ENCODE assay signal across 1 cellular context in genomic region chr13:40770934-40771618, GRCh38.
TF ChIP-seq lines count a peak whose summit lies in the region.

Gene MRPS31 (minus strand): TSS chr13:40771190. CDS start chr13:40771136, 54 bp downstream.

TF ChIP-seq in HepG2, 621 proteins besides CTCF, POLR2A, EP300 and RAD21 (continued from another document and continues in another):
- TF ChIP-seq SYNCRIP (IDR thresholded peaks at IDR 0.05; ENCODE audit: insufficient read depth, low read depth, low read length) (no peak), ZNF207 (IDR thresholded peaks at IDR 0.05; ENCODE audit: borderline replicate concordance) (no peak), JDP2 (CRISPR knock-in tag; IDR thresholded peaks at IDR 0.05; ENCODE audit: borderline replicate concordance) (no peak), ESRRA (CRISPR knock-in tag; IDR thresholded peaks at IDR 0.05; ENCODE audit: low read depth) (peak; percentile 75; the same call in 1 of the 2 replicates), ZNF614 (CRISPR knock-in tag; IDR thresholded peaks at IDR 0.05; ENCODE audit: borderline replicate concordance) (peak; percentile 97), MTERF4 (CRISPR knock-in tag; IDR thresholded peaks at IDR 0.05) (no peak), SNAI1 (CRISPR knock-in tag; IDR thresholded peaks at IDR 0.05; ENCODE audit: borderline replicate concordance) (0 out of 2 replicates have a peak, but pooled peaks have one; percentile 52), NBN (conservative IDR thresholded peaks at IDR 0.05) (no peak), SETDB1 (CRISPR knock-in tag; IDR thresholded peaks at IDR 0.05; ENCODE audit: borderline replicate concordance) (no peak), KLF6 (CRISPR knock-in tag; IDR thresholded peaks at IDR 0.05) (peak; percentile 94), NAIF1 (CRISPR knock-in tag; IDR thresholded peaks at IDR 0.05; ENCODE audit: borderline replicate concordance) (0 out of 2 replicates have a peak, but pooled peaks have one; percentile 78), JUNB (CRISPR knock-in tag; IDR thresholded peaks at IDR 0.05; ENCODE audit: borderline replicate concordance) (no peak), FOXK2 (IDR thresholded peaks at IDR 0.05) (peak; percentile 68), TAF1 (CRISPR knock-in tag; IDR thresholded peaks at IDR 0.05) (peak; percentile 90), ZNF547 (CRISPR knock-in tag; IDR thresholded peaks at IDR 0.05) (no peak; the same call in 1 of the 2 replicates), ZNF7 (CRISPR knock-in tag; IDR thresholded peaks at IDR 0.05) (peak; percentile 14; the same call in 1 of the 2 replicates), ETS1 (CRISPR knock-in tag; IDR thresholded peaks at IDR 0.05) (0 out of 2 replicates have a peak, but pooled peaks have one; percentile 71), ZBTB4 (CRISPR knock-in tag; IDR thresholded peaks at IDR 0.05; ENCODE audit: borderline replicate concordance) (peak; percentile 81; the same call in 1 of the 2 replicates), CREB3 (CRISPR knock-in tag; IDR thresholded peaks at IDR 0.05) (no peak), GMEB2 (CRISPR knock-in tag; IDR thresholded peaks at IDR 0.05; ENCODE audit: low read depth) (0 out of 2 replicates have a peak, but pooled peaks have one; percentile 30), TFDP2 (CRISPR knock-in tag; IDR thresholded peaks at IDR 0.05) (peak; percentile 83), IKZF5 (CRISPR knock-in tag; IDR thresholded peaks at IDR 0.05) (peak; percentile 95), PAXIP1 (CRISPR knock-in tag; conservative IDR thresholded peaks at IDR 0.05) (peak; percentile 73), REPIN1 (CRISPR knock-in tag; IDR thresholded peaks at IDR 0.05; ENCODE audit: borderline replicate concordance, low read depth) (peak; percentile 99), SIX4 (CRISPR knock-in tag; IDR thresholded peaks at IDR 0.05) (peak; percentile 68; the same call in 1 of the 2 replicates), TOE1 (CRISPR knock-in tag; IDR thresholded peaks at IDR 0.05) (peak; percentile 92), ZNF546 (CRISPR knock-in tag; conservative IDR thresholded peaks at IDR 0.05) (no peak), HIVEP1 (CRISPR knock-in tag; IDR thresholded peaks at IDR 0.05) (peak; percentile 71), PPARG (CRISPR knock-in tag; conservative IDR thresholded peaks at IDR 0.05) (peak; percentile 69), ZMAT5 (CRISPR knock-in tag; IDR thresholded peaks at IDR 0.05; ENCODE audit: borderline replicate concordance, low read depth) (no peak), TRIM22 (IDR thresholded peaks at IDR 0.05) (no peak), ZNF788 (CRISPR knock-in tag; IDR thresholded peaks at IDR 0.05; ENCODE audit: borderline replicate concordance) (peak; percentile 99), HDAC1 (CRISPR knock-in tag; IDR thresholded peaks at IDR 0.05) (peak; percentile 98), ZNF12 (CRISPR knock-in tag; IDR thresholded peaks at IDR 0.05) (0 out of 2 replicates have a peak, but pooled peaks have one; percentile 62), MTA3 (CRISPR knock-in tag; IDR thresholded peaks at IDR 0.05) (no peak), SOX5 (CRISPR knock-in tag; IDR thresholded peaks at IDR 0.05; ENCODE audit: borderline replicate concordance) (peak; percentile 73), TMF1 (CRISPR knock-in tag; IDR thresholded peaks at IDR 0.05; ENCODE audit: low read depth) (0 out of 2 replicates have a peak, but pooled peaks have one; percentile 77), ZNF205 (CRISPR knock-in tag; IDR thresholded peaks at IDR 0.05) (peak; percentile 93), ZHX1 (CRISPR knock-in tag; IDR thresholded peaks at IDR 0.05; ENCODE audit: low read depth) (peak; percentile 81), YEATS4 (CRISPR knock-in tag; IDR thresholded peaks at IDR 0.05; ENCODE audit: borderline replicate concordance) (peak; percentile 94), ATRX (CRISPR knock-in tag; IDR thresholded peaks at IDR 0.05; ENCODE audit: borderline replicate concordance) (no peak), MAX (IDR thresholded peaks at IDR 0.05) (peak; percentile 92), HOXA5 (CRISPR knock-in tag; IDR thresholded peaks at IDR 0.05) (peak; percentile 77; the same call in 1 of the 2 replicates)
